ENCODE assay signal across 8 cellular contexts in the genomic region with DNA sequence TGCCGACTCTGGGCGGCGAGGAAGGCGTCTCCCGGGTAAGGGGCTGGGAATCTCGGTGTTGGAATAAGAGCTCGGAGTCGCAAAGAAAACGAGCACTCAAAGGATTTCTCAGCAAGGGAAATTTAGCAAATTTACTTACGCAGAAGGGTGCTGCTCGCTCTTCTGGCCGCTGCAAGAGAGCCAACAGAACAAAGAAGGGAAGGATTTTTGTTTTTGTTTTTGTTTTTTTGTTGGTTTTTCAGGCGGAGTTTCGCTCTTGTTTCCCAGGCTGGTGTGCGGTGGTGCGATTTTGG. TPM values are rescaled to one million over a fixed set of nuclear protein-coding genes. Genes with fewer than 3 reads are reported as not detected.
DNase-seq lines count a peak whose midpoint lies in the region; ATAC-seq and TF ChIP-seq lines count a peak whose summit lies in the region.

No MANE protein-coding gene starts in this region.

- H4K20me1 ChIP-seq in KMS-11 (ENCODE audit: insufficient read depth), result no peaks in the 10 kb centered on the region

- peak overlapping the region; percentile 79 for H2AFZ ChIP-seq in KMS-11 (ENCODE audit: low read depth)

- peaks cover 1% of the 10 kb centered on the region for H3K36me3 Mint-ChIP-seq in chondrocyte (ENCODE audit: low read depth)

- H3K27ac Mint-ChIP-seq in chondrocyte (ENCODE audit: unreplicated experiment), result peak overlapping the region; percentile 98

- H3K27me3 Mint-ChIP-seq in chondrocyte (ENCODE audit: low read depth), result no peaks in the 10 kb centered on the region

- CTCF ChIA-PET in A673 (lab: Charles Lee), result interaction anchor here (1.6 to 2.2 kb wide), 2 partner anchors 9 to 113 kb away, joined by 5 to 15 read pairs; no protein-coding TSS in a partner anchor

- TF ChIP-seq CTCF in A673 (conservative IDR thresholded peaks at IDR 0.05; ENCODE audit: low read depth, low read length), result no peak
- TF ChIP-seq CTCF in KMS-11 (conservative IDR thresholded peaks at IDR 0.05; ENCODE audit: low read depth, low read length), result no peak
- no peak for TF ChIP-seq CTCF in chondrocyte (IDR thresholded peaks at IDR 0.05)

- H3K27me3 ChIP-seq in A673 (replicated peaks; ENCODE audit: insufficient read depth, low read depth, low read length, poor library complexity), result no peaks in the 10 kb centered on the region
- H3K27me3 ChIP-seq in KMS-11 (ENCODE audit: insufficient read depth, low read depth), result no peaks in the 10 kb centered on the region
- no peaks in the 10 kb centered on the region for H3K27me3 ChIP-seq in muscle layer of colon (ENCODE audit: control insufficient read depth in 1 of 2, insufficient read depth in 2 of 2, low read length in 2 of 2)

- intact Hi-C loops in A673 (cut with micrococcal nuclease; ENCODE audit: unreplicated experiment), result no loop called here

- H3K9me3 ChIP-seq in A673 (ENCODE audit: low read depth, low read length, poor library complexity, severe bottlenecking) (no peaks in the 10 kb centered on the region), muscle layer of colon (ENCODE audit: low read length) (no peaks in the 10 kb centered on the region)

- POLR2A ChIA-PET in A673 (lab: Charles Lee; ENCODE audit: low non-redundant PET), result no interaction called here

- H3K9ac ChIP-seq in KMS-11, result peak overlapping the region; percentile 70; the same call in 1 of the 2 replicates
- peak overlapping the region; percentile 71 for H3K9ac ChIP-seq in muscle layer of colon (ENCODE audit: low read length)

- H3K4me2 ChIP-seq in KMS-11, result peak overlapping the region; percentile 74

- peak overlapping the region; percentile 98 for H3K4me3 Mint-ChIP-seq in chondrocyte (ENCODE audit: unreplicated experiment)

- H3K4me3 ChIP-seq in A673 (ENCODE audit: low read depth, low read length, poor library complexity, severe bottlenecking) (peak overlapping the region; percentile 83), KMS-11 (IDR thresholded peaks at IDR 0.05; ENCODE audit: insufficient read depth, low read depth, low read length) (no peak overlapping the region), muscle layer of colon (ENCODE audit: low read depth in 1 of 2, low read length in 2 of 2) (peak overlapping the region; percentile 98 to 99)

- H3K4me1 ChIP-seq in A673 (ENCODE audit: insufficient read depth, low read length, poor library complexity, severe bottlenecking) (no peaks in the 10 kb centered on the region), KMS-11 (ENCODE audit: low read depth, poor library complexity, severe bottlenecking) (peaks cover 9% of the 10 kb centered on the region), muscle layer of colon (ENCODE audit: insufficient read depth, low read length) (peaks cover 35% of the 10 kb centered on the region)

- H3K4me1 Mint-ChIP-seq in chondrocyte (ENCODE audit: low read depth), result peaks cover 29% of the 10 kb centered on the region

- H3K9me3 Mint-ChIP-seq in chondrocyte (ENCODE audit: low read depth), result no peaks in the 10 kb centered on the region

- H3K27ac ChIP-seq in A673 (ENCODE audit: low read depth, low read length, poor library complexity, severe bottlenecking) (peak overlapping the region; percentile 81), KMS-11 (peak overlapping the region; percentile 58), muscle layer of colon (ENCODE audit: low read depth, low read length) (peak overlapping the region; percentile 93)

- H3K36me3 ChIP-seq in A673 (ENCODE audit: insufficient read depth, low read length, poor library complexity, severe bottlenecking) (no peaks in the 10 kb centered on the region), KMS-11 (ENCODE audit: insufficient read depth) (no peaks in the 10 kb centered on the region), muscle layer of colon (ENCODE audit: insufficient read depth, low read length) (peaks cover 7% of the 10 kb centered on the region)

- no TSS peak for BruUV-seq in A673 (replicated peaks; lab: Mats Ljungman, UMichigan)

- DNase-seq in A673 (ENCODE audit: low spot score) (no peak), chondrocyte (ENCODE audit: low spot score) (no peak), NCI-H69 (lab: John Stamatoyannopoulos, UW) (no peak), EL (no peak)

- ATAC-seq in HG03442 (IDR thresholded peaks at IDR 0.05; ENCODE audit: unreplicated experiment) (no peak), HG03460 (IDR thresholded peaks at IDR 0.05; ENCODE audit: unreplicated experiment) (no peak)

- H3K79me2 ChIP-seq in KMS-11 (ENCODE audit: insufficient read depth, low read depth), result peaks cover 50% of the 10 kb centered on the region

RNA-seq across cellular contexts. Expression of a gene that starts 0.3 kb away (rescaled TPM):
- total RNA-seq in A673 (2021) (98.1 and 99.9 TPM in 2 replicates), chondrocyte (36.5 to 46.3 TPM (median 38.5 TPM) in 3 replicates)

RNA-seq across cellular contexts. Expression of a gene that starts 30.7 kb away (rescaled TPM):
- total RNA-seq in A673 (2021) (2.8 and 3.4 TPM in 2 replicates), chondrocyte (0.87 to 1.5 TPM (median 1.1 TPM) in 3 replicates)

RNA-seq across cellular contexts. Expression of a gene that starts 52.6 kb away (rescaled TPM):
- total RNA-seq in A673 (2021) (not detected in 2 replicates), chondrocyte (not detected in 3 replicates)
